In genomic region chr11:118033443-118033842, GRCh38 we compare ENCODE assay signal across 36 cellular contexts. TPM values are rescaled to one million over a fixed set of nuclear protein-coding genes. Genes with fewer than 3 reads are reported as not detected.
A peak's percentile ranks its signal among the peaks of the same experiment; 100 is the strongest.
DNase-seq lines count a peak whose midpoint lies in the region; ATAC-seq, FAIRE-seq and TF ChIP-seq lines count a peak whose summit lies in the region.
"Had no signal": no experiment of that assay in that cellular context is flagged by ENCODE, and none has a peak within 500 bp of the region (broad histone marks: within the 10 kb centered on the region; RNA-seq: fewer than 3 reads in every experiment).

No MANE protein-coding gene starts in this region.

- H3K27ac Mint-ChIP-seq in activated CD4-positive, alpha-beta T cell treated with anti-CD3 and anti-CD28 coated beads for 36 hours, result peak overlapping the region; percentile 60
- peak overlapping the region; percentile 39 to 59 for H3K27ac Mint-ChIP-seq in T-cell
- peak overlapping the region; percentile 36 to 41 for H3K27ac Mint-ChIP-seq in effector memory CD8-positive, alpha-beta T cell
- H3K27ac Mint-ChIP-seq: activated naive CD4-positive, alpha-beta T cell treated with anti-CD3 and anti-CD28 coated beads, Interleukin-2, amount 50 U/mL, for 24 hours; CD4-positive, alpha-beta T cell; HFFc6; natural killer cell had no signal

- no peak for DNase-seq in activated CD4-positive, alpha-beta T cell treated with anti-CD3 and anti-CD28 coated beads for 36 hours
- no peak for DNase-seq in activated CD4-positive, alpha-beta T cell treated with anti-CD3 and anti-CD28 coated beads, Interleukin-2, amount 50 U/mL, for 48 hours
- DNase-seq in T-cell (no peak), D721Med (ENCODE audit: insufficient read length, low spot score) (no peak), GM13976 (ENCODE audit: low spot score) (no peak)
- DNase-seq in effector memory CD8-positive, alpha-beta T cell, result no peak
- DNase-seq: 8988T; activated CD4-positive, CD25-positive, alpha-beta regulatory T cell; activated CD8-positive, alpha-beta memory T cell treated with anti-CD3 and anti-CD28 coated beads for 24 hours; anterior cingulate cortex; CD4-positive, alpha-beta T cell; colonic mucosa; DMS 273 treated with DMSO at 0.1 percent for 48 hours; EL; foreskin keratinocyte; GOT3; heart left ventricle; HFFc6; Kasumi-1; kidney glomerular epithelial cell; lower lobe of right lung; natural killer cell; NCI-H146; NCI-H526; occipital lobe; SIG-M5; stomach had no signal

- TF ChIP-seq CTCF in D721Med (IDR thresholded peaks at IDR 0.05; ENCODE audit: insufficient read depth, missing control alignments) (no peak), GM13976 (IDR thresholded peaks at IDR 0.05; ENCODE audit: borderline replicate concordance, control extremely low read depth, extremely low read depth, insufficient read depth, missing control alignments) (no peak)

- in situ Hi-C loops in GM13976 (cut with MboI; ENCODE audit: low sequenced_read_pairs, unreplicated experiment), result no loop called here

- intact Hi-C loops in activated CD4-positive, alpha-beta T cell treated with anti-CD3 and anti-CD28 coated beads for 36 hours (cut with DNase I, micrococcal nuclease), result no loop called here

- peaks cover 18% of the 10 kb centered on the region for H3K4me1 Mint-ChIP-seq in activated CD4-positive, alpha-beta T cell treated with anti-CD3 and anti-CD28 coated beads for 36 hours
- H3K4me1 Mint-ChIP-seq in T-cell, result peaks cover 15 to 44% (median 23%) of the 10 kb centered on the region in 3 donors
- H3K4me1 Mint-ChIP-seq in effector memory CD8-positive, alpha-beta T cell (ENCODE audit: low read depth in 2 of 2), result peaks cover 19 to 43% of the 10 kb centered on the region in 2 donors

- H3K4me3 Mint-ChIP-seq in activated CD4-positive, alpha-beta T cell treated with anti-CD3 and anti-CD28 coated beads for 36 hours, result no peak overlapping the region
- no peak overlapping the region for H3K4me3 Mint-ChIP-seq in T-cell
- peak overlapping the region in 1 of 2 donors; percentile 16 for H3K4me3 Mint-ChIP-seq in effector memory CD8-positive, alpha-beta T cell
- H3K4me3 Mint-ChIP-seq: activated naive CD4-positive, alpha-beta T cell treated with anti-CD3 and anti-CD28 coated beads, Interleukin-2, amount 50 U/mL, for 24 hours; CD4-positive, alpha-beta T cell; HFFc6; natural killer cell had no signal

- no peak for FAIRE-seq in D721Med (lab: Jason Lieb, UNC)
- FAIRE-seq: bronchial epithelial cell, HepG2, RCC 7860 had no signal

- H3K27me3 Mint-ChIP-seq in activated CD4-positive, alpha-beta T cell treated with anti-CD3 and anti-CD28 coated beads for 36 hours, result no peaks in the 10 kb centered on the region
- H3K27me3 Mint-ChIP-seq in T-cell, result no peaks in the 10 kb centered on the region
- H3K27me3 Mint-ChIP-seq in effector memory CD8-positive, alpha-beta T cell, result no peaks in the 10 kb centered on the region
- H3K27me3 Mint-ChIP-seq: activated naive CD4-positive, alpha-beta T cell treated with anti-CD3 and anti-CD28 coated beads, Interleukin-2, amount 50 U/mL, for 24 hours; CD4-positive, alpha-beta T cell had no signal

- ATAC-seq in activated CD4-positive, alpha-beta T cell treated with anti-CD3 and anti-CD28 coated beads for 36 hours, result peak; percentile 71
- peak; percentile 57 for ATAC-seq in GM19395 (IDR thresholded peaks at IDR 0.05; ENCODE audit: unreplicated experiment)
- ATAC-seq in T-cell (replicated peaks in 1 of 4), result no peak
- no peak for ATAC-seq in effector memory CD8-positive, alpha-beta T cell (replicated peaks)
- ATAC-seq in GM18907 (IDR thresholded peaks at IDR 0.05; ENCODE audit: unreplicated experiment), result no peak
- ATAC-seq: foreskin keratinocyte, heart left ventricle, HepG2, lower lobe of right lung, natural killer cell had no signal

- H3K36me3 Mint-ChIP-seq in activated CD4-positive, alpha-beta T cell treated with anti-CD3 and anti-CD28 coated beads for 36 hours (ENCODE audit: low read depth), result no peaks in the 10 kb centered on the region
- H3K36me3 Mint-ChIP-seq in T-cell, result no peaks in the 10 kb centered on the region
- no peaks in the 10 kb centered on the region for H3K36me3 Mint-ChIP-seq in effector memory CD8-positive, alpha-beta T cell (ENCODE audit: insufficient read depth)
- H3K36me3 Mint-ChIP-seq: activated naive CD4-positive, alpha-beta T cell treated with anti-CD3 and anti-CD28 coated beads, Interleukin-2, amount 50 U/mL, for 24 hours; natural killer cell had no signal

- CTCF ChIA-PET in activated CD4-positive, alpha-beta T cell treated with anti-CD3 and anti-CD28 coated beads for 36 hours (lab: Charles Lee), result no interaction called here
- CTCF ChIA-PET in T-cell (lab: Charles Lee), result no interaction called here

- no peaks in the 10 kb centered on the region for H3K9me3 Mint-ChIP-seq in activated CD4-positive, alpha-beta T cell treated with anti-CD3 and anti-CD28 coated beads for 36 hours (ENCODE audit: low read depth)
- no peaks in the 10 kb centered on the region for H3K9me3 Mint-ChIP-seq in T-cell
- H3K9me3 Mint-ChIP-seq in effector memory CD8-positive, alpha-beta T cell, result no peaks in the 10 kb centered on the region
- H3K9me3 Mint-ChIP-seq: activated naive CD4-positive, alpha-beta T cell treated with anti-CD3 and anti-CD28 coated beads, Interleukin-2, amount 50 U/mL, for 24 hours; CD4-positive, alpha-beta T cell; HFFc6; natural killer cell had no signal

- POLR2A ChIA-PET in activated CD4-positive, alpha-beta T cell treated with anti-CD3 and anti-CD28 coated beads for 36 hours (lab: Charles Lee), result no interaction called here
- POLR2A ChIA-PET in T-cell (lab: Charles Lee), result interaction anchor here in 1 of 2 donors (0.7 kb wide), 1 partner anchor 402 kb away, joined by 5 read pairs; no protein-coding TSS in a partner anchor

RNA-seq across cellular contexts. Expression of gene TMPRSS4, which starts 43.4 kb away (rescaled TPM):
- not detected for total RNA-seq in activated CD4-positive, alpha-beta T cell treated with anti-CD3 and anti-CD28 coated beads for 36 hours
- total RNA-seq in T-cell, result under 1 TPM in 2 of 5 donors, not detected in 3; 0.51 to 0.66 TPM
- total RNA-seq: CD4-positive, alpha-beta T cell; HepG2; HFFc6; mononuclear cell; natural killer cell; occipital lobe; skeletal muscle tissue; tibial nerve had no signal

RNA-seq across cellular contexts. Expression of gene IL10RA, which starts 47.2 kb away (rescaled TPM):
- 10 to 100 TPM; 57.1 to 79.4 TPM for total RNA-seq in activated CD4-positive, alpha-beta T cell treated with anti-CD3 and anti-CD28 coated beads for 36 hours
- total RNA-seq in T-cell, result 100 to 1,000 TPM; 195 to 450 (median 375) TPM
- total RNA-seq: bronchial epithelial cell, HepG2, HFFc6 had no signal

RNA-seq across cellular contexts. Expression of gene SMIM35, which starts 53.3 kb away (rescaled TPM):
- under 1 TPM in 1 of 2 experiments, not detected in 1; 0.09 TPM for total RNA-seq in activated CD4-positive, alpha-beta T cell treated with anti-CD3 and anti-CD28 coated beads for 36 hours
- 1 to 10 TPM in 1 of 5 donors, under 1 TPM in 4; 0.28 to 1.0 (median 0.36) TPM for total RNA-seq in T-cell
- total RNA-seq: bronchial epithelial cell, colonic mucosa, foreskin keratinocyte, HepG2, HFFc6, lower lobe of right lung, occipital lobe, skeletal muscle tissue, stomach, tibial nerve had no signal

Comparison
In these comparisons a context has a peak if more than half of its experiments do, and no peak if none do; other contexts are left out.
1. ATAC-seq: peak in activated CD4-positive, alpha-beta T cell treated with anti-CD3 and anti-CD28 coated beads for 36 hours (single experiment) and GM19395 (single experiment); none in T-cell (0 of 4), effector memory CD8-positive, alpha-beta T cell (single experiment) and GM18907 (single experiment).
2. Peak in every context shown above with its lines, with median percentiles within 50 percentile points of each other: H3K27ac Mint-ChIP-seq.